14 cellular contexts compared by ENCODE assay signal in the genomic region with DNA sequence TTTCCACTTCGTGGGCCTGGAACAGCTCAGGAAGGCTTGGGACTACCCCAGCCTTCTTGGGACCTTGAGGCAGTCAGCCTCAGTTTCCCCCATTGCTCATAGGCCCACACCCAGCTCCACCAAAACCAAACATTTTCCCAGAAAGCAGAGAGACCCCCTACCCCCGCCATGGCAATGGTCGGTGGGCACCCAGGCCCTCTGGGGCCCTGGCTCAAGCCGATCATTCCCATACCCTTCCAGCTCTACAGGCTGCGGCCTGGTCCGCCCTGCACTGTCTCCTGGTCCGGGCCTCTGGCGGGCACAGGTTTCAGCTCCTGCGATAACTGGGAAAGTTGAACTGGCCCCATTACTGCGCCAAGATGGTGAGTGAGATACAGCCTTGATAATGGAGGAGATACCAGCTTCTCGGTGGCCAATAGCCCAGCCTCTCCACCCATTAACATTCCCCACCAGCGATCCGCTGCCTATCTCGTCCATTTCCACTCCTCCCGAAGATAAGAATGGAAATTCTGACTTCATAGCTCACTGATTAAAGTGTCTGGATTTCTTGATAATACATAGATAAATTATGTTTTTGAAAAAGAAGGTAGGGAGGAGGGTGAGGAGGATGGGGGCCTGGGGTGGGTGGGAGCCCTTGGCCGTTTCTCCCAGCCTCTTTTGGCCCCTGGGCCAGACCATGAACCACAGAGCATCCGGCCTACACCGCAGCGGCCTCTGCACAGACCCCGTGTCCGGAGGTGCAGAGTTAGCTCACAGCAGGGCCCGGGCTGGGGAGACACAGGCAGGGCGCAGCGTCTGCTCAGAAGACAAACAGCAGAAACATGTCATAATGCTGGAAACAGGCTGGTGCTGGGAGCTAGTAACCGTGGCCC. TPM values are rescaled to one million over a fixed set of nuclear protein-coding genes. Genes with fewer than 3 reads are reported as not detected.
DNase-seq lines count a peak whose midpoint lies in the region; ATAC-seq and TF ChIP-seq lines count a peak whose summit lies in the region.
"Had no signal": no experiment of that assay in that cellular context is flagged by ENCODE, and none has a peak within 500 bp of the region (broad histone marks: within the 10 kb centered on the region; RNA-seq: fewer than 3 reads in every experiment).

No MANE protein-coding gene starts in this region.

- H3K36me3 ChIP-seq in Caco-2 (ENCODE audit: control insufficient read depth, insufficient read depth, low read length) (no peaks in the 10 kb centered on the region; the same call in 1 of the 2 replicates), WERI-Rb-1 (no peaks in the 10 kb centered on the region), GM23338 (ENCODE audit: insufficient read depth) (no peaks in the 10 kb centered on the region)
- H3K36me3 ChIP-seq: HAP-1 had no signal

- H3K9me2 ChIP-seq in GM23338 (ENCODE audit: insufficient read depth): no peaks in the 10 kb centered on the region

- H3K27ac ChIP-seq in WERI-Rb-1 (peak overlapping the region; percentile 68), GM23338 (ENCODE audit: low read depth) (no peak overlapping the region)

- no TSS peak for BruUV-seq in Caco-2 (replicated peaks; lab: Mats Ljungman, UMichigan)

- CTCF ChIA-PET in Caco-2 (lab: Charles Lee): no interaction called here

- ATAC-seq in naive B cell (ENCODE audit: low read depth in 2 of 2): peak; percentile 35 to 44
- no peak for ATAC-seq in GM23338
- no peak for ATAC-seq in GM18498 (IDR thresholded peaks at IDR 0.05; ENCODE audit: unreplicated experiment)

- H3K27me3 Mint-ChIP-seq in Caco-2 (ENCODE audit: insufficient read depth, unreplicated experiment) (no peaks in the 10 kb centered on the region), naive B cell (no peaks in the 10 kb centered on the region), GM23338 (ENCODE audit: insufficient read depth, low read depth, poor library complexity) (peaks cover 12% of the 10 kb centered on the region)
- H3K27me3 Mint-ChIP-seq: activated CD4-positive, alpha-beta T cell treated with anti-CD3 and anti-CD28 coated beads, Interleukin-2, amount 10 ng/mL, durations not matched to agents 24 days and 14 days had no signal

- no peaks in the 10 kb centered on the region for H3K9me3 ChIP-seq in Caco-2
- no peaks in the 10 kb centered on the region for H3K9me3 ChIP-seq in WERI-Rb-1 (ENCODE audit: severe bottlenecking)
- H3K9me3 ChIP-seq: HAP-1 had no signal

- TF ChIP-seq CTCF in Caco-2 (IDR thresholded peaks at IDR 0.05; ENCODE audit: insufficient read depth in 1 of 2, low read depth in 1 of 2, low read length in 1 of 2, severe bottlenecking in 1 of 2, unreplicated experiment in 1 of 2): no peak
- TF ChIP-seq CTCF in WERI-Rb-1 (IDR thresholded peaks at IDR 0.05; ENCODE audit: low read depth, low read length): no peak
- no peak for TF ChIP-seq CTCF in GM23338 (conservative IDR thresholded peaks at IDR 0.05; ENCODE audit: low read depth in 2 of 2)

- no peak overlapping the region for H3K4me3 ChIP-seq in Caco-2 (ENCODE audit: low read depth, low read length)
- H3K4me3 ChIP-seq in WERI-Rb-1 (ENCODE audit: low read depth, low read length): no peak overlapping the region
- H3K4me3 ChIP-seq in GM23338: no peak overlapping the region
- H3K4me3 ChIP-seq: HAP-1 had no signal

- H3K27me3 ChIP-seq in Caco-2 (replicated peaks; ENCODE audit: control insufficient read depth, insufficient read depth, low read length): no peaks in the 10 kb centered on the region
- H3K27me3 ChIP-seq in WERI-Rb-1 (ENCODE audit: insufficient read depth, low read depth, severe bottlenecking): no peaks in the 10 kb centered on the region
- H3K27me3 ChIP-seq in GM23338 (ENCODE audit: insufficient read depth): no peaks in the 10 kb centered on the region

- no peaks in the 10 kb centered on the region for H3F3A ChIP-seq in GM23338 (replicated peaks; ENCODE audit: low read depth)

- no peak overlapping the region for H3K4me3 Mint-ChIP-seq in Caco-2 (ENCODE audit: unreplicated experiment)
- peak overlapping the region in 2 of 8 donors; percentile 37 to 47 for H3K4me3 Mint-ChIP-seq in naive B cell
- no peak overlapping the region; the same call in 2 of the 3 replicates for H3K4me3 Mint-ChIP-seq in GM23338
- H3K4me3 Mint-ChIP-seq: activated CD4-positive, alpha-beta T cell treated with anti-CD3 and anti-CD28 coated beads, Interleukin-2, amount 10 ng/mL, durations not matched to agents 24 days and 14 days; neural crest cell had no signal

- peaks cover 4% of the 10 kb centered on the region for H3K36me3 Mint-ChIP-seq in Caco-2 (ENCODE audit: insufficient read depth, unreplicated experiment)
- no peaks in the 10 kb centered on the region for H3K36me3 Mint-ChIP-seq in naive B cell
- H3K36me3 Mint-ChIP-seq in GM23338 (ENCODE audit: low read depth): no peaks in the 10 kb centered on the region

- no peak overlapping the region for H2AFZ ChIP-seq in GM23338

- intact Hi-C loops in Caco-2 (cut with micrococcal nuclease; ENCODE audit: unreplicated experiment): no loop called here

- peak overlapping the region; percentile 31 for H3K27ac Mint-ChIP-seq in Caco-2 (ENCODE audit: unreplicated experiment)
- peak overlapping the region in 3 of 6 donors; percentile 6 to 73 (median 54) for H3K27ac Mint-ChIP-seq in naive B cell
- no peak overlapping the region for H3K27ac Mint-ChIP-seq in GM23338
- H3K27ac Mint-ChIP-seq: activated CD4-positive, alpha-beta T cell treated with anti-CD3 and anti-CD28 coated beads, Interleukin-2, amount 10 ng/mL, durations not matched to agents 24 days and 14 days had no signal

- no peaks in the 10 kb centered on the region for H3K9me3 Mint-ChIP-seq in Caco-2 (ENCODE audit: unreplicated experiment)
- H3K9me3 Mint-ChIP-seq in naive B cell: no peaks in the 10 kb centered on the region
- no peaks in the 10 kb centered on the region for H3K9me3 Mint-ChIP-seq in GM23338
- H3K9me3 Mint-ChIP-seq: activated CD4-positive, alpha-beta T cell treated with anti-CD3 and anti-CD28 coated beads, Interleukin-2, amount 10 ng/mL, durations not matched to agents 24 days and 14 days; neural crest cell had no signal

- no peaks in the 10 kb centered on the region for H3K4me1 Mint-ChIP-seq in Caco-2 (ENCODE audit: low read depth, unreplicated experiment)
- H3K4me1 Mint-ChIP-seq in naive B cell: peaks cover 31 to 54% (median 46%) of the 10 kb centered on the region in 3 donors
- H3K4me1 Mint-ChIP-seq in GM23338: peaks cover 15% of the 10 kb centered on the region; the same call in 2 of the 3 replicates

- H4K20me1 ChIP-seq in GM23338 (replicated peaks; ENCODE audit: insufficient read depth): no peaks in the 10 kb centered on the region

- DNase-seq in Caco-2 (peak in 1 of 2 experiments; percentile 65), HUDEP-2 (lab: John Stamatoyannopoulos, UW; ENCODE audit: unreplicated experiment in 76 of 76) (peak in 55 of 76 experiments; percentile 8 to 71 (median 47)), WERI-Rb-1 (no peak), naive B cell (no peak), D341Med (ENCODE audit: low spot score) (no peak), GM23338 (ENCODE audit: low spot score) (no peak), HPDE6-E6E7 (ENCODE audit: extremely low spot score) (no peak)
- DNase-seq: activated CD4-positive, alpha-beta T cell treated with anti-CD3 and anti-CD28 coated beads, Interleukin-2, amount 10 ng/mL, durations not matched to agents 24 days and 14 days; activated effector memory CD4-positive, alpha-beta T cell treated with Interleukin-2 at 50 U/mL for 16 hours; NCI-H1930; NCI-H774 had no signal

- peaks cover 49% of the 10 kb centered on the region for H3K4me1 ChIP-seq in Caco-2
- H3K4me1 ChIP-seq in GM23338 (ENCODE audit: insufficient read depth): peaks cover 21% of the 10 kb centered on the region
- H3K4me1 ChIP-seq: HAP-1 had no signal

- no peak overlapping the region for H3K4me2 ChIP-seq in GM23338

- POLR2A ChIA-PET in Caco-2 (lab: Charles Lee): interaction anchor here (0.5 kb wide), 1 partner anchor 25 kb away, joined by 3 read pairs; no protein-coding TSS in a partner anchor

- no peaks in the 10 kb centered on the region for H3K79me2 ChIP-seq in GM23338 (replicated peaks; ENCODE audit: insufficient read depth)

TF ChIP-seq in GM23338, 12 proteins besides CTCF, POLR2A, EP300 and RAD21 (continues in another document):
- TF ChIP-seq JUNB (IDR thresholded peaks at IDR 0.05; ENCODE audit: unreplicated experiment): no peak

RNA-seq across cellular contexts. Expression of a gene that starts 11.6 kb away (rescaled TPM):
- total RNA-seq in Caco-2 (2022): 24.1 and 25.9 TPM in 2 replicates
- polyA plus RNA-seq in naive B cell (ENCODE audit: low read depth in 6 of 6) (under 1 TPM; 0.09 to 0.46 (median 0.28) TPM), GM23338 (2016; fragmentation: Nextera tagmentation; extraction: Ambion mirVana) (0.53 and 0.61 TPM in 2 replicates)
- 2.2 and 2.4 TPM in 2 replicates for total RNA-seq in GM23338 (2014; rRNA removed; shearing (Covaris generic))

Comparison
In these comparisons a context has a peak if more than half of its experiments do, and no peak if none do; other contexts are left out.
1. DNase-seq: peak in HUDEP-2 (55 of 76); none in WERI-Rb-1 (single experiment), naive B cell (single experiment), D341Med (single experiment), GM23338 (single experiment) and HPDE6-E6E7 (single experiment).
2. ATAC-seq: peak in naive B cell (2 of 2); none in GM23338 (single experiment) and GM18498 (single experiment).